In the genomic region with DNA sequence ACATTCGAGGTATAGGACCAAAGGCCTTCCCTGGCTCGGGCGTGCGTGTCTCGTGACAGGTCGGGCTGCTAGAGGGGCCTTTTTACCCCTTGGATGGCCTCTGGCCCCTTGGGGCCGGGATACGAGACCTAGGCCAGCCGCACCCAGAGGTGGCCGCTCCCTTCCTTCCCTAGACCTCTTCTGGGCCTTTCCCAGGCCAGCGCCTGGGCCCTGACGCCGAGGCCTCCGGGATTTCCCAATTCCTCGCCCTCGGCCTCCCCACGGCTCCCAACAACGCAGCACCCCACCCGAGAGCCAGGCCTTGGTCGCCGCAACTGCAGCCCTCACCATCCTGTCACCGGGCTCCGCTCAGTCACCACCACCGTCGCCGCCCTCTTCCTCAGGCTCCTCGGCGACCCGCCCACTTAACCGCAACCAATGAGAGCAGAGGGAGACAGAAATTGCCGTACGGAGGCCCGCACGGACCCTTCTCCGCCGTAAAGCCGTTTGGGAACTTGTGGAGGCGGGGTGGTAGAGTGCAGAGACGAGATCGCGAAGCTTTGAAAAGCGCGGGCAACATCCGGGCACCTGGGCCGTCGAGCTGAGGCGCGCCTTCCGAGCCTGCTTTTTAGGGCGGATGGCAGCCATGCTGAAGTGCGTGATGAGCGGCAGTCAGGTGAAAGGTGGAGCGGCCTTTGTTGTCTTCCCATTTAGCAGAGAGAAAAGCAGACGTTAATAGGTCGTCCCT, we compare ENCODE assay signal across 1 cellular context.
TF ChIP-seq lines count a peak whose summit lies in the region.

A gene (plus strand): TSS at position 610 of the 727 bp plus-strand sequence. CDS start 7 bp downstream, at position 617.
A gene (minus strand): TSS at position 390 of the 727 bp plus-strand sequence. CDS start 60 bp downstream, at position 330.

TF ChIP-seq in HepG2, 621 proteins besides CTCF, POLR2A, EP300 and RAD21 (continued from another document and continues in another):
- TF ChIP-seq, protein P1, sequence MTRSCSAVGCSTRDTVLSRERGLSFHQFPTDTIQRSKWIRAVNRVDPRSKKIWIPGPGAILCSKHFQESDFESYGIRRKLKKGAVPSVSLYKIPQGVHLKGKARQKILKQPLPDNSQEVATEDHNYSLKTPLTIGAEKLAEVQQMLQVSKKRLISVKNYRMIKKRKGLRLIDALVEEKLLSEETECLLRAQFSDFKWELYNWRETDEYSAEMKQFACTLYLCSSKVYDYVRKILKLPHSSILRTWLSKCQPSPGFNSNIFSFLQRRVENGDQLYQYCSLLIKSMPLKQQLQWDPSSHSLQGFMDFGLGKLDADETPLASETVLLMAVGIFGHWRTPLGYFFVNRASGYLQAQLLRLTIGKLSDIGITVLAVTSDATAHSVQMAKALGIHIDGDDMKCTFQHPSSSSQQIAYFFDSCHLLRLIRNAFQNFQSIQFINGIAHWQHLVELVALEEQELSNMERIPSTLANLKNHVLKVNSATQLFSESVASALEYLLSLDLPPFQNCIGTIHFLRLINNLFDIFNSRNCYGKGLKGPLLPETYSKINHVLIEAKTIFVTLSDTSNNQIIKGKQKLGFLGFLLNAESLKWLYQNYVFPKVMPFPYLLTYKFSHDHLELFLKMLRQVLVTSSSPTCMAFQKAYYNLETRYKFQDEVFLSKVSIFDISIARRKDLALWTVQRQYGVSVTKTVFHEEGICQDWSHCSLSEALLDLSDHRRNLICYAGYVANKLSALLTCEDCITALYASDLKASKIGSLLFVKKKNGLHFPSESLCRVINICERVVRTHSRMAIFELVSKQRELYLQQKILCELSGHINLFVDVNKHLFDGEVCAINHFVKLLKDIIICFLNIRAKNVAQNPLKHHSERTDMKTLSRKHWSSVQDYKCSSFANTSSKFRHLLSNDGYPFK (CRISPR knock-in tag; IDR thresholded peaks at IDR 0.05; ENCODE audit: borderline replicate concordance): peak; percentile 86
- TF ChIP-seq NR2C2 (CRISPR knock-in tag; IDR thresholded peaks at IDR 0.05; ENCODE audit: borderline replicate concordance) (peak; percentile 69), ZNF83 (CRISPR knock-in tag; IDR thresholded peaks at IDR 0.05; ENCODE audit: borderline replicate concordance) (peak; percentile 68; the same call in 1 of the 2 replicates), ZNF724P (CRISPR knock-in tag; IDR thresholded peaks at IDR 0.05; ENCODE audit: borderline replicate concordance) (peak; percentile 99), ZFY (CRISPR knock-in tag; IDR thresholded peaks at IDR 0.05) (peak; percentile 98), ZNF652 (CRISPR knock-in tag; IDR thresholded peaks at IDR 0.05; ENCODE audit: borderline replicate concordance, low read depth) (peak; percentile 14; the same call in 1 of the 2 replicates), PHF21A (CRISPR knock-in tag; IDR thresholded peaks at IDR 0.05) (peak; percentile 71; the same call in 1 of the 2 replicates), ZNF562 (CRISPR knock-in tag; IDR thresholded peaks at IDR 0.05; ENCODE audit: borderline replicate concordance) (peak; percentile 80; the same call in 1 of the 2 replicates), JUNB (CRISPR knock-in tag; IDR thresholded peaks at IDR 0.05; ENCODE audit: borderline replicate concordance) (peak; percentile 88), REPIN1 (CRISPR knock-in tag; IDR thresholded peaks at IDR 0.05; ENCODE audit: borderline replicate concordance, low read depth) (peak; percentile 98), ZNF296 (CRISPR knock-in tag; conservative IDR thresholded peaks at IDR 0.05) (peak; percentile 66), ZMYM2 (CRISPR knock-in tag; IDR thresholded peaks at IDR 0.05) (peak; percentile 90), MED13 (CRISPR knock-in tag; IDR thresholded peaks at IDR 0.05) (peak; percentile 82), ZNF615 (CRISPR knock-in tag; IDR thresholded peaks at IDR 0.05; ENCODE audit: borderline replicate concordance) (peak; percentile 99), ZNF225 (CRISPR knock-in tag; IDR thresholded peaks at IDR 0.05) (no peak), RBAK (CRISPR knock-in tag; IDR thresholded peaks at IDR 0.05) (no peak), ZNF772 (CRISPR knock-in tag; IDR thresholded peaks at IDR 0.05) (peak; percentile 91), ZNF264 (CRISPR knock-in tag; IDR thresholded peaks at IDR 0.05) (peak; percentile 54), ZNF879 (CRISPR knock-in tag; IDR thresholded peaks at IDR 0.05) (peak; percentile 78; the same call in 1 of the 2 replicates), AKAP8 (CRISPR knock-in tag; IDR thresholded peaks at IDR 0.05) (peak; percentile 81; the same call in 1 of the 2 replicates), EED (CRISPR knock-in tag; IDR thresholded peaks at IDR 0.05) (peak; percentile 91), ZNF20 (CRISPR knock-in tag; IDR thresholded peaks at IDR 0.05) (peak; percentile 83; the same call in 1 of the 2 replicates), TEAD2 (CRISPR knock-in tag; IDR thresholded peaks at IDR 0.05) (peak; percentile 91; the same call in 1 of the 2 replicates)
- TF ChIP-seq, protein P2, sequence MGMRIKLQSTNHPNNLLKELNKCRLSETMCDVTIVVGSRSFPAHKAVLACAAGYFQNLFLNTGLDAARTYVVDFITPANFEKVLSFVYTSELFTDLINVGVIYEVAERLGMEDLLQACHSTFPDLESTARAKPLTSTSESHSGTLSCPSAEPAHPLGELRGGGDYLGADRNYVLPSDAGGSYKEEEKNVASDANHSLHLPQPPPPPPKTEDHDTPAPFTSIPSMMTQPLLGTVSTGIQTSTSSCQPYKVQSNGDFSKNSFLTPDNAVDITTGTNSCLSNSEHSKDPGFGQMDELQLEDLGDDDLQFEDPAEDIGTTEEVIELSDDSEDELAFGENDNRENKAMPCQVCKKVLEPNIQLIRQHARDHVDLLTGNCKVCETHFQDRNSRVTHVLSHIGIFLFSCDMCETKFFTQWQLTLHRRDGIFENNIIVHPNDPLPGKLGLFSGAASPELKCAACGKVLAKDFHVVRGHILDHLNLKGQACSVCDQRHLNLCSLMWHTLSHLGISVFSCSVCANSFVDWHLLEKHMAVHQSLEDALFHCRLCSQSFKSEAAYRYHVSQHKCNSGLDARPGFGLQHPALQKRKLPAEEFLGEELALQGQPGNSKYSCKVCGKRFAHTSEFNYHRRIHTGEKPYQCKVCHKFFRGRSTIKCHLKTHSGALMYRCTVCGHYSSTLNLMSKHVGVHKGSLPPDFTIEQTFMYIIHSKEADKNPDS (CRISPR knock-in tag; IDR thresholded peaks at IDR 0.05): 0 out of 2 replicates have a peak, but pooled peaks have one; percentile 23
- TF ChIP-seq, protein P3, sequence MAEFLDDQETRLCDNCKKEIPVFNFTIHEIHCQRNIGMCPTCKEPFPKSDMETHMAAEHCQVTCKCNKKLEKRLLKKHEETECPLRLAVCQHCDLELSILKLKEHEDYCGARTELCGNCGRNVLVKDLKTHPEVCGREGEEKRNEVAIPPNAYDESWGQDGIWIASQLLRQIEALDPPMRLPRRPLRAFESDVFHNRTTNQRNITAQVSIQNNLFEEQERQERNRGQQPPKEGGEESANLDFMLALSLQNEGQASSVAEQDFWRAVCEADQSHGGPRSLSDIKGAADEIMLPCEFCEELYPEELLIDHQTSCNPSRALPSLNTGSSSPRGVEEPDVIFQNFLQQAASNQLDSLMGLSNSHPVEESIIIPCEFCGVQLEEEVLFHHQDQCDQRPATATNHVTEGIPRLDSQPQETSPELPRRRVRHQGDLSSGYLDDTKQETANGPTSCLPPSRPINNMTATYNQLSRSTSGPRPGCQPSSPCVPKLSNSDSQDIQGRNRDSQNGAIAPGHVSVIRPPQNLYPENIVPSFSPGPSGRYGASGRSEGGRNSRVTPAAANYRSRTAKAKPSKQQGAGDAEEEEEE (CRISPR knock-in tag; IDR thresholded peaks at IDR 0.05; ENCODE audit: borderline replicate concordance): 0 out of 2 replicates have a peak, but pooled peaks have one; percentile 54
- TF ChIP-seq, protein P4, sequence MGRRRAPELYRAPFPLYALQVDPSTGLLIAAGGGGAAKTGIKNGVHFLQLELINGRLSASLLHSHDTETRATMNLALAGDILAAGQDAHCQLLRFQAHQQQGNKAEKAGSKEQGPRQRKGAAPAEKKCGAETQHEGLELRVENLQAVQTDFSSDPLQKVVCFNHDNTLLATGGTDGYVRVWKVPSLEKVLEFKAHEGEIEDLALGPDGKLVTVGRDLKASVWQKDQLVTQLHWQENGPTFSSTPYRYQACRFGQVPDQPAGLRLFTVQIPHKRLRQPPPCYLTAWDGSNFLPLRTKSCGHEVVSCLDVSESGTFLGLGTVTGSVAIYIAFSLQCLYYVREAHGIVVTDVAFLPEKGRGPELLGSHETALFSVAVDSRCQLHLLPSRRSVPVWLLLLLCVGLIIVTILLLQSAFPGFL (CRISPR knock-in tag; IDR thresholded peaks at IDR 0.05): no peak
- TF ChIP-seq, protein P5, sequence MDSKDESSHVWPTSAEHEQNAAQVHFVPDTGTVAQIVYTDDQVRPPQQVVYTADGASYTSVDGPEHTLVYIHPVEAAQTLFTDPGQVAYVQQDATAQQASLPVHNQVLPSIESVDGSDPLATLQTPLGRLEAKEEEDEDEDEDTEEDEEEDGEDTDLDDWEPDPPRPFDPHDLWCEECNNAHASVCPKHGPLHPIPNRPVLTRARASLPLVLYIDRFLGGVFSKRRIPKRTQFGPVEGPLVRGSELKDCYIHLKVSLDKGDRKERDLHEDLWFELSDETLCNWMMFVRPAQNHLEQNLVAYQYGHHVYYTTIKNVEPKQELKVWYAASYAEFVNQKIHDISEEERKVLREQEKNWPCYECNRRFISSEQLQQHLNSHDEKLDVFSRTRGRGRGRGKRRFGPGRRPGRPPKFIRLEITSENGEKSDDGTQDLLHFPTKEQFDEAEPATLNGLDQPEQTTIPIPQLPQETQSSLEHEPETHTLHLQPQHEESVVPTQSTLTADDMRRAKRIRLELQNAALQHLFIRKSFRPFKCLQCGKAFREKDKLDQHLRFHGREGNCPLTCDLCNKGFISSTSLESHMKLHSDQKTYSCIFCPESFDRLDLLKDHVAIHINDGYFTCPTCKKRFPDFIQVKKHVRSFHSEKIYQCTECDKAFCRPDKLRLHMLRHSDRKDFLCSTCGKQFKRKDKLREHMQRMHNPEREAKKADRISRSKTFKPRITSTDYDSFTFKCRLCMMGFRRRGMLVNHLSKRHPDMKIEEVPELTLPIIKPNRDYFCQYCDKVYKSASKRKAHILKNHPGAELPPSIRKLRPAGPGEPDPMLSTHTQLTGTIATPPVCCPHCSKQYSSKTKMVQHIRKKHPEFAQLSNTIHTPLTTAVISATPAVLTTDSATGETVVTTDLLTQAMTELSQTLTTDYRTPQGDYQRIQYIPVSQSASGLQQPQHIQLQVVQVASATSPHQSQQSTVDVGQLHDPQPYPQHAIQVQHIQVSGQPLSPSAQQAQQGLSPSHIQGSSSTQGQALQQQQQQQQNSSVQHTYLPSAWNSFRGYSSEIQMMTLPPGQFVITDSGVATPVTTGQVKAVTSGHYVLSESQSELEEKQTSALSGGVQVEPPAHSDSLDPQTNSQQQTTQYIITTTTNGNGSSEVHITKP (CRISPR knock-in tag; IDR thresholded peaks at IDR 0.05; ENCODE audit: low read depth): peak; percentile 48; the same call in 1 of the 2 replicates
- TF ChIP-seq, protein P6, sequence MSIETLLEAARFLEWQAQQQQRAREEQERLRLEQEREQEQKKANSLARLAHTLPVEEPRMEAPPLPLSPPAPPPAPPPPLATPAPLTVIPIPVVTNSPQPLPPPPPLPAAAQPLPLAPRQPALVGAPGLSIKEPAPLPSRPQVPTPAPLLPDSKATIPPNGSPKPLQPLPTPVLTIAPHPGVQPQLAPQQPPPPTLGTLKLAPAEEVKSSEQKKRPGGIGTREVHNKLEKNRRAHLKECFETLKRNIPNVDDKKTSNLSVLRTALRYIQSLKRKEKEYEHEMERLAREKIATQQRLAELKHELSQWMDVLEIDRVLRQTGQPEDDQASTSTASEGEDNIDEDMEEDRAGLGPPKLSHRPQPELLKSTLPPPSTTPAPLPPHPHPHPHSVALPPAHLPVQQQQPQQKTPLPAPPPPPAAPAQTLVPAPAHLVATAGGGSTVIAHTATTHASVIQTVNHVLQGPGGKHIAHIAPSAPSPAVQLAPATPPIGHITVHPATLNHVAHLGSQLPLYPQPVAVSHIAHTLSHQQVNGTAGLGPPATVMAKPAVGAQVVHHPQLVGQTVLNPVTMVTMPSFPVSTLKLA (IDR thresholded peaks at IDR 0.05): 0 out of 2 replicates have a peak, but pooled peaks have one; percentile 23
- TF ChIP-seq, protein P7, sequence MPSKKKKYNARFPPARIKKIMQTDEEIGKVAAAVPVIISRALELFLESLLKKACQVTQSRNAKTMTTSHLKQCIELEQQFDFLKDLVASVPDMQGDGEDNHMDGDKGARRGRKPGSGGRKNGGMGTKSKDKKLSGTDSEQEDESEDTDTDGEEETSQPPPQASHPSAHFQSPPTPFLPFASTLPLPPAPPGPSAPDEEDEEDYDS (CRISPR knock-in tag; IDR thresholded peaks at IDR 0.05): peak; percentile 89
- TF ChIP-seq, protein P8, sequence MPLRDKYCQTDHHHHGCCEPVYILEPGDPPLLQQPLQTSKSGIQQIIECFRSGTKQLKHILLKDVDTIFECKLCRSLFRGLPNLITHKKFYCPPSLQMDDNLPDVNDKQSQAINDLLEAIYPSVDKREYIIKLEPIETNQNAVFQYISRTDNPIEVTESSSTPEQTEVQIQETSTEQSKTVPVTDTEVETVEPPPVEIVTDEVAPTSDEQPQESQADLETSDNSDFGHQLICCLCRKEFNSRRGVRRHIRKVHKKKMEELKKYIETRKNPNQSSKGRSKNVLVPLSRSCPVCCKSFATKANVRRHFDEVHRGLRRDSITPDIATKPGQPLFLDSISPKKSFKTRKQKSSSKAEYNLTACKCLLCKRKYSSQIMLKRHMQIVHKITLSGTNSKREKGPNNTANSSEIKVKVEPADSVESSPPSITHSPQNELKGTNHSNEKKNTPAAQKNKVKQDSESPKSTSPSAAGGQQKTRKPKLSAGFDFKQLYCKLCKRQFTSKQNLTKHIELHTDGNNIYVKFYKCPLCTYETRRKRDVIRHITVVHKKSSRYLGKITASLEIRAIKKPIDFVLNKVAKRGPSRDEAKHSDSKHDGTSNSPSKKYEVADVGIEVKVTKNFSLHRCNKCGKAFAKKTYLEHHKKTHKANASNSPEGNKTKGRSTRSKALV (CRISPR knock-in tag; IDR thresholded peaks at IDR 0.05): peak; percentile 77
